ENCODE assay signal across 15 cellular contexts in genomic region chr2:240618776-240619175, GRCh38.
"Had no signal": no experiment of that assay in that cellular context is flagged by ENCODE, and none has a peak within 500 bp of the region (broad histone marks: within the 10 kb centered on the region; RNA-seq: fewer than 3 reads in every experiment).

No MANE protein-coding gene starts in this region.

- H3K9me3 Mint-ChIP-seq: activated CD4-positive, alpha-beta T cell treated with anti-CD3 and anti-CD28 coated beads, Interleukin-2, amount 10 ng/mL, durations not matched to agents 24 days and 14 days had no signal

- H3K27ac ChIP-seq: transverse colon had no signal

- DNase-seq: activated CD4-positive, alpha-beta T cell treated with anti-CD3 and anti-CD28 coated beads, Interleukin-2, amount 10 ng/mL, durations not matched to agents 24 days and 14 days; activated CD8-positive, alpha-beta memory T cell treated with anti-CD3 and anti-CD28 coated beads for 24 hours; activated naive CD4-positive, alpha-beta T cell treated with Interleukin-2 at 50 U/mL for 16 hours; activated T-cell treated with anti-CD3 and anti-CD28 coated beads for 4 hours; anterior cingulate cortex; cortex of kidney; effector CD8-positive, alpha-beta T cell; foreskin fibroblast; hypothalamus; retina; stimulated activated CD4-positive, alpha-beta T cell treated with anti-CD3 and anti-CD28 coated beads, Interleukin-4, amount 100 ng/mL, for 24 hours; stimulated activated naive CD4-positive, alpha-beta T cell; substantia nigra; transverse colon had no signal

- H3K4me3 ChIP-seq: transverse colon had no signal

- H3K27me3 ChIP-seq: transverse colon had no signal

- H3K4me3 Mint-ChIP-seq: activated B cell treated with CpG ODN at 0.5 μM for 24 hours; activated CD4-positive, alpha-beta T cell treated with anti-CD3 and anti-CD28 coated beads, Interleukin-2, amount 10 ng/mL, durations not matched to agents 24 days and 14 days had no signal

- H3K27me3 Mint-ChIP-seq: activated CD4-positive, alpha-beta T cell treated with anti-CD3 and anti-CD28 coated beads, Interleukin-2, amount 10 ng/mL, durations not matched to agents 24 days and 14 days had no signal

- H3K27ac Mint-ChIP-seq: activated B cell treated with CpG ODN at 0.5 μM for 24 hours had no signal

- H3K9me3 ChIP-seq: transverse colon had no signal
